8 cellular contexts compared by ENCODE assay signal in genomic region chr10:72243822-72244437, GRCh38. TPM values are rescaled to one million over a fixed set of nuclear protein-coding genes. Genes with fewer than 3 reads are reported as not detected.
DNase-seq lines count a peak whose midpoint lies in the region; ATAC-seq and TF ChIP-seq lines count a peak whose summit lies in the region.

No MANE protein-coding gene starts in this region.

- no peaks in the 10 kb centered on the region for H3K9me3 ChIP-seq in mucosa of rectum (ENCODE audit: control insufficient read depth in 2 of 2, low read length in 2 of 2)

- H3K27ac ChIP-seq in mucosa of rectum (ENCODE audit: low read depth in 2 of 2, low read length in 2 of 2): peak overlapping the region; percentile 67 to 81

- peak; percentile 21 for TF ChIP-seq CTCF in GM06990 (IDR thresholded peaks at IDR 0.05; ENCODE audit: insufficient read depth, low read length, poor library complexity, severe bottlenecking)
- TF ChIP-seq CTCF in GM13976 (IDR thresholded peaks at IDR 0.05; ENCODE audit: borderline replicate concordance, control extremely low read depth, extremely low read depth, insufficient read depth, missing control alignments): no peak

- peak overlapping the region in 1 of 2 donors; percentile 52 for H3K9ac ChIP-seq in mucosa of rectum (ENCODE audit: low read depth in 1 of 2, low read length in 2 of 2)

- no peaks in the 10 kb centered on the region for H3K36me3 ChIP-seq in GM06990 (ENCODE audit: control insufficient read depth, insufficient read depth, low read length)
- H3K36me3 ChIP-seq in mucosa of rectum (ENCODE audit: control insufficient read depth in 2 of 2, insufficient read depth in 2 of 2, low read length in 2 of 2): no peaks in the 10 kb centered on the region

- DNase-seq in GM06990 (ENCODE audit: extremely low read depth, insufficient read length): no peak
- peak; percentile 64 for DNase-seq in NCI-H82 (lab: John Stamatoyannopoulos, UW)
- peak; percentile 33 for DNase-seq in dermis blood vessel endothelial cell
- no peak for DNase-seq in DMS153 (lab: John Stamatoyannopoulos, UW)
- DNase-seq in GM13976 (ENCODE audit: low spot score): no peak
- DNase-seq in GOT3 (lab: John Stamatoyannopoulos, UW): no peak

- H3K27me3 ChIP-seq in GM06990 (replicated peaks; ENCODE audit: control insufficient read depth, insufficient read depth, low read length) (no peaks in the 10 kb centered on the region), mucosa of rectum (ENCODE audit: control insufficient read depth in 2 of 2, insufficient read depth in 2 of 2, low read length in 2 of 2) (no peaks in the 10 kb centered on the region)

- H3K4me1 ChIP-seq in mucosa of rectum (ENCODE audit: control insufficient read depth in 2 of 2, insufficient read depth in 2 of 2, low read length in 2 of 2): peaks cover 32 to 37% of the 10 kb centered on the region in 2 donors

- ATAC-seq in GM18858 (IDR thresholded peaks at IDR 0.05; ENCODE audit: unreplicated experiment): no peak

- H3K4me3 ChIP-seq in GM06990 (replicated peaks; ENCODE audit: low read depth, low read length): no peak overlapping the region
- peak overlapping the region in 1 of 2 donors; percentile 37 for H3K4me3 ChIP-seq in mucosa of rectum (ENCODE audit: low read length in 2 of 2)

- in situ Hi-C loops in GM13976 (cut with MboI; ENCODE audit: low sequenced_read_pairs, unreplicated experiment): no loop called here

RNA-seq across cellular contexts. Expression of gene ASCC1, which starts 27.9 kb away (rescaled TPM):
- total RNA-seq in dermis blood vessel endothelial cell: 33.5 and 38.3 TPM in 2 replicates

RNA-seq across cellular contexts. Expression of gene ANAPC16, which starts 28.1 kb away (rescaled TPM):
- total RNA-seq in dermis blood vessel endothelial cell: 51.5 and 54.5 TPM in 2 replicates

RNA-seq across cellular contexts. Expression of gene DDIT4, which starts 29.8 kb away (rescaled TPM):
- 146 and 173 TPM in 2 replicates for total RNA-seq in dermis blood vessel endothelial cell

Comparison
In these comparisons a context has a peak if more than half of its experiments do, and no peak if none do; other contexts are left out.
1. DNase-seq: peak in NCI-H82 (single experiment) and dermis blood vessel endothelial cell (single experiment); none in GM06990 (single experiment), DMS153 (single experiment), GM13976 (single experiment) and GOT3 (single experiment).